37 cellular contexts compared by ENCODE assay signal in genomic region chr6:55281215-55281614, GRCh38. TPM values are rescaled to one million over a fixed set of nuclear protein-coding genes. Genes with fewer than 3 reads are reported as not detected.
"Had no signal": no experiment of that assay in that cellular context is flagged by ENCODE, and none has a peak within 500 bp of the region (broad histone marks: within the 10 kb centered on the region; RNA-seq: fewer than 3 reads in every experiment).

No MANE protein-coding gene starts in this region.

- H3K4me3 Mint-ChIP-seq: activated CD4-positive, alpha-beta memory T cell treated with anti-CD3 and anti-CD28 coated beads for 36 hours; activated CD4-positive, alpha-beta T cell treated with anti-CD3 and anti-CD28 coated beads for 36 hours; activated CD4-positive, alpha-beta T cell treated with anti-CD3 and anti-CD28 coated beads, Interleukin-2, amount 10 ng/mL, durations not matched to agents 24 days and 14 days; activated CD8-positive, alpha-beta memory T cell treated with anti-CD3 and anti-CD28 coated beads, Interleukin-2, amount 10 ng/mL, durations not matched to agents 7 days and 5 days; activated CD8-positive, alpha-beta T cell treated with anti-CD3 and anti-CD28 coated beads, Interleukin-2, amount 10 ng/mL, durations not matched to agents 7 days and 5 days; activated naive CD4-positive, alpha-beta T cell treated with anti-CD3 and anti-CD28 coated beads for 36 hours; activated naive CD4-positive, alpha-beta T cell treated with anti-CD3 and anti-CD28 coated beads, Interleukin-2, amount 50 U/mL, for 24 hours; activated naive CD8-positive, alpha-beta T cell treated with anti-CD3 and anti-CD28 coated beads, Interleukin-2, amount 10 ng/mL, durations not matched to agents 7 days and 5 days; activated T-helper 1 cell treated with anti-CD3 and anti-CD28 coated beads, Interleukin-12 subunit alpha, Interleukin-12 subunit beta, Interleukin-2, Interleukin-4 antibody, amounts not matched to agents 30 ng/mL and 10 ng/mL and 1 ng/mL, durations not matched to agents 14 hours and 24 hours and 36 hours; effector memory CD8-positive, alpha-beta T cell; T-helper 17 cell; T-helper 2 cell treated with Interferon-gamma antibody and Interleukin-4, amounts not matched to agents 5 μg/mL and 100 μg/mL, for 36 hours had no signal

- H3K27ac ChIP-seq: body of pancreas, esophagus muscularis mucosa, foreskin keratinocyte, gastrocnemius medialis had no signal

- H3K27me3 ChIP-seq: esophagus muscularis mucosa, gastrocnemius medialis had no signal

- H3K36me3 ChIP-seq: esophagus muscularis mucosa, gastrocnemius medialis had no signal

- H3K36me3 Mint-ChIP-seq: activated CD4-positive, alpha-beta memory T cell treated with anti-CD3 and anti-CD28 coated beads for 36 hours; activated CD8-positive, alpha-beta memory T cell treated with anti-CD3 and anti-CD28 coated beads, Interleukin-2, amount 10 ng/mL, durations not matched to agents 7 days and 5 days; activated naive CD4-positive, alpha-beta T cell treated with anti-CD3 and anti-CD28 coated beads, Interleukin-2, amount 50 U/mL, for 24 hours; activated naive CD8-positive, alpha-beta T cell treated with anti-CD3 and anti-CD28 coated beads, Interleukin-2, amount 10 ng/mL, durations not matched to agents 7 days and 5 days had no signal

- H3K4me1 ChIP-seq: body of pancreas, foreskin keratinocyte, gastrocnemius medialis had no signal

- H3K9me3 Mint-ChIP-seq: activated CD4-positive, alpha-beta memory T cell treated with anti-CD3 and anti-CD28 coated beads for 36 hours; activated CD4-positive, alpha-beta T cell treated with anti-CD3 and anti-CD28 coated beads, Interleukin-2, amount 10 ng/mL, durations not matched to agents 24 days and 14 days; activated naive CD4-positive, alpha-beta T cell treated with anti-CD3 and anti-CD28 coated beads for 36 hours; activated naive CD4-positive, alpha-beta T cell treated with anti-CD3 and anti-CD28 coated beads, Interleukin-2, amount 50 U/mL, for 24 hours; activated naive CD8-positive, alpha-beta T cell treated with anti-CD3 and anti-CD28 coated beads, Interleukin-2, amount 10 ng/mL, durations not matched to agents 7 days and 5 days; activated T-helper 1 cell treated with anti-CD3 and anti-CD28 coated beads, Interleukin-12 subunit alpha, Interleukin-12 subunit beta, Interleukin-2, Interleukin-4 antibody, amounts not matched to agents 30 ng/mL and 10 ng/mL and 1 ng/mL, durations not matched to agents 14 hours and 24 hours and 36 hours; activated T-helper 2 cell treated with anti-CD3 and anti-CD28 coated beads, Interferon-gamma antibody, Interleukin-2, Interleukin-4, amounts not matched to agents 10 μg/mL and 5 μg/mL and 100 μg/mL, durations not matched to agents 14 hours and 24 hours and 36 hours; effector memory CD8-positive, alpha-beta T cell; T-helper 2 cell treated with Interferon-gamma antibody and Interleukin-4, amounts not matched to agents 5 μg/mL and 100 μg/mL, for 36 hours had no signal

- H3K4me1 Mint-ChIP-seq: activated CD4-positive, alpha-beta T cell treated with anti-CD3 and anti-CD28 coated beads for 36 hours; activated CD4-positive, alpha-beta T cell treated with anti-CD3 and anti-CD28 coated beads, Interleukin-2, amount 10 ng/mL, durations not matched to agents 24 days and 14 days; activated CD8-positive, alpha-beta memory T cell treated with anti-CD3 and anti-CD28 coated beads, Interleukin-2, amount 10 ng/mL, durations not matched to agents 7 days and 5 days; activated naive CD4-positive, alpha-beta T cell treated with anti-CD3 and anti-CD28 coated beads, Interleukin-2, amount 50 U/mL, for 24 hours; activated naive CD8-positive, alpha-beta T cell treated with anti-CD3 and anti-CD28 coated beads, Interleukin-2, amount 10 ng/mL, durations not matched to agents 7 days and 5 days; T-helper 17 cell had no signal

- DNase-seq: activated CD4-positive, alpha-beta memory T cell treated with anti-CD3 and anti-CD28 coated beads for 36 hours; activated CD4-positive, alpha-beta T cell treated with anti-CD3 and anti-CD28 coated beads for 36 hours; activated CD4-positive, alpha-beta T cell treated with anti-CD3 and anti-CD28 coated beads, Interleukin-2, amount 10 ng/mL, durations not matched to agents 24 days and 14 days; activated CD4-positive, CD25-positive, alpha-beta regulatory T cell; activated CD4-positive, CD25-positive, alpha-beta regulatory T cell treated with anti-CD3 and anti-CD28 coated beads, Interleukin-2, amount 50 U/mL, for 72 hours; activated CD8-positive, alpha-beta memory T cell treated with anti-CD3 and anti-CD28 coated beads, Interleukin-2, amount 10 ng/mL, durations not matched to agents 7 days and 5 days; activated CD8-positive, alpha-beta memory T cell treated with anti-CD3 and anti-CD28 coated beads, Interleukin-2, amount 50 U/mL, for 4 hours; activated CD8-positive, alpha-beta T cell treated with anti-CD3 and anti-CD28 coated beads, Interleukin-2, amount 10 ng/mL, durations not matched to agents 7 days and 5 days; activated effector memory CD4-positive, alpha-beta T cell treated with anti-CD3 and anti-CD28 coated beads, Interleukin-2, amount 50 U/mL, for 16 hours; activated naive CD4-positive, alpha-beta T cell treated with anti-CD3 and anti-CD28 coated beads for 36 hours; activated naive CD8-positive, alpha-beta T cell treated with anti-CD3 and anti-CD28 coated beads, Interleukin-2, amount 10 ng/mL, durations not matched to agents 7 days and 5 days; activated T-cell treated with anti-CD3 and anti-CD28 coated beads, Interleukin-2, amount 50 U/mL, for 1 hour; activated T-cell treated with anti-CD3 and anti-CD28 coated beads, Interleukin-2, amount 50 U/mL, for 48 hours; amniotic stem cell; anterior cingulate cortex; body of pancreas; caudate nucleus; cortex of kidney; dermis blood vessel endothelial cell; effector CD4-positive, alpha-beta T cell; effector memory CD8-positive, alpha-beta T cell; erythroblast; foreskin keratinocyte; gastrocnemius medialis; glutamatergic neuron; SW 1271; T-helper 1 cell; T-helper 17 cell; T1000 had no signal

- ATAC-seq: activated CD4-positive, alpha-beta T cell treated with anti-CD3 and anti-CD28 coated beads for 36 hours; activated CD8-positive, alpha-beta memory T cell treated with anti-CD3 and anti-CD28 coated beads, Interleukin-2, amount 10 ng/mL, durations not matched to agents 7 days and 5 days; activated CD8-positive, alpha-beta T cell treated with anti-CD3 and anti-CD28 coated beads, Interleukin-2, amount 10 ng/mL, durations not matched to agents 7 days and 5 days; body of pancreas; effector memory CD8-positive, alpha-beta T cell; foreskin keratinocyte; gastrocnemius medialis; T-helper 17 cell had no signal

- H3K4me3 ChIP-seq: body of pancreas, esophagus muscularis mucosa, gastrocnemius medialis had no signal

- H3K27me3 Mint-ChIP-seq: activated CD4-positive, alpha-beta memory T cell treated with anti-CD3 and anti-CD28 coated beads for 36 hours; activated CD4-positive, alpha-beta T cell treated with anti-CD3 and anti-CD28 coated beads for 36 hours; activated CD4-positive, alpha-beta T cell treated with anti-CD3 and anti-CD28 coated beads, Interleukin-2, amount 10 ng/mL, durations not matched to agents 24 days and 14 days; activated CD8-positive, alpha-beta memory T cell treated with anti-CD3 and anti-CD28 coated beads, Interleukin-2, amount 10 ng/mL, durations not matched to agents 7 days and 5 days; activated naive CD4-positive, alpha-beta T cell treated with anti-CD3 and anti-CD28 coated beads, Interleukin-2, amount 50 U/mL, for 24 hours; activated naive CD8-positive, alpha-beta T cell treated with anti-CD3 and anti-CD28 coated beads, Interleukin-2, amount 10 ng/mL, durations not matched to agents 7 days and 5 days; effector memory CD8-positive, alpha-beta T cell; T-helper 17 cell had no signal

- H3K9me3 ChIP-seq: body of pancreas, esophagus muscularis mucosa, gastrocnemius medialis had no signal

- H3K27ac Mint-ChIP-seq: activated CD4-positive, alpha-beta memory T cell treated with anti-CD3 and anti-CD28 coated beads for 36 hours; activated CD4-positive, alpha-beta T cell treated with anti-CD3 and anti-CD28 coated beads for 36 hours; activated CD4-positive, alpha-beta T cell treated with anti-CD3 and anti-CD28 coated beads, Interleukin-2, amount 10 ng/mL, durations not matched to agents 24 days and 14 days; activated CD8-positive, alpha-beta memory T cell treated with anti-CD3 and anti-CD28 coated beads, Interleukin-2, amount 10 ng/mL, durations not matched to agents 7 days and 5 days; activated CD8-positive, alpha-beta T cell treated with anti-CD3 and anti-CD28 coated beads, Interleukin-2, amount 10 ng/mL, durations not matched to agents 7 days and 5 days; activated naive CD4-positive, alpha-beta T cell treated with anti-CD3 and anti-CD28 coated beads for 36 hours; activated naive CD4-positive, alpha-beta T cell treated with anti-CD3 and anti-CD28 coated beads, Interleukin-2, amount 50 U/mL, for 24 hours; activated naive CD8-positive, alpha-beta T cell treated with anti-CD3 and anti-CD28 coated beads, Interleukin-2, amount 10 ng/mL, durations not matched to agents 7 days and 5 days; activated T-helper 1 cell treated with anti-CD3 and anti-CD28 coated beads, Interleukin-12 subunit alpha, Interleukin-12 subunit beta, Interleukin-2, Interleukin-4 antibody, amounts not matched to agents 30 ng/mL and 10 ng/mL and 1 ng/mL, durations not matched to agents 14 hours and 24 hours and 36 hours; activated T-helper 2 cell treated with anti-CD3 and anti-CD28 coated beads, Interferon-gamma antibody, Interleukin-2, Interleukin-4, amounts not matched to agents 10 μg/mL and 5 μg/mL and 100 μg/mL, durations not matched to agents 14 hours and 24 hours and 36 hours; effector memory CD8-positive, alpha-beta T cell; T-helper 17 cell; T-helper 2 cell treated with Interferon-gamma antibody and Interleukin-4, amounts not matched to agents 5 μg/mL and 100 μg/mL, for 36 hours had no signal

RNA-seq across cellular contexts. Expression of gene GFRAL, which starts 46.1 kb away (rescaled TPM):
- total RNA-seq: activated CD4-positive, alpha-beta memory T cell treated with anti-CD3 and anti-CD28 coated beads for 36 hours; activated CD4-positive, alpha-beta T cell treated with anti-CD3 and anti-CD28 coated beads for 36 hours; activated CD4-positive, alpha-beta T cell treated with anti-CD3 and anti-CD28 coated beads, Interleukin-2, amount 10 ng/mL, durations not matched to agents 24 days and 14 days; activated CD8-positive, alpha-beta memory T cell treated with anti-CD3 and anti-CD28 coated beads for 36 hours; activated CD8-positive, alpha-beta memory T cell treated with anti-CD3 and anti-CD28 coated beads, Interleukin-2, amount 10 ng/mL, durations not matched to agents 7 days and 5 days; activated CD8-positive, alpha-beta T cell treated with anti-CD3 and anti-CD28 coated beads, Interleukin-2, amount 10 ng/mL, durations not matched to agents 7 days and 5 days; activated naive CD4-positive, alpha-beta T cell treated with anti-CD3 and anti-CD28 coated beads for 36 hours; activated naive CD8-positive, alpha-beta T cell treated with anti-CD3 and anti-CD28 coated beads, Interleukin-2, amount 10 ng/mL, durations not matched to agents 7 days and 5 days; activated T-helper 1 cell treated with anti-CD3 and anti-CD28 coated beads, Interleukin-12 subunit alpha, Interleukin-12 subunit beta, Interleukin-2, Interleukin-4 antibody, amounts not matched to agents 30 ng/mL and 10 ng/mL and 1 ng/mL, durations not matched to agents 14 hours and 24 hours and 36 hours; activated T-helper 2 cell treated with anti-CD3 and anti-CD28 coated beads, Interferon-gamma antibody, Interleukin-2, Interleukin-4, amounts not matched to agents 10 μg/mL and 5 μg/mL and 100 μg/mL, durations not matched to agents 14 hours and 24 hours and 36 hours; body of pancreas; chondrocyte; dermis blood vessel endothelial cell; esophagus muscularis mucosa; foreskin keratinocyte; gastrocnemius medialis; T-helper 17 cell had no signal
- polyA plus RNA-seq: adipose tissue, foreskin keratinocyte had no signal
